In the genomic region with DNA sequence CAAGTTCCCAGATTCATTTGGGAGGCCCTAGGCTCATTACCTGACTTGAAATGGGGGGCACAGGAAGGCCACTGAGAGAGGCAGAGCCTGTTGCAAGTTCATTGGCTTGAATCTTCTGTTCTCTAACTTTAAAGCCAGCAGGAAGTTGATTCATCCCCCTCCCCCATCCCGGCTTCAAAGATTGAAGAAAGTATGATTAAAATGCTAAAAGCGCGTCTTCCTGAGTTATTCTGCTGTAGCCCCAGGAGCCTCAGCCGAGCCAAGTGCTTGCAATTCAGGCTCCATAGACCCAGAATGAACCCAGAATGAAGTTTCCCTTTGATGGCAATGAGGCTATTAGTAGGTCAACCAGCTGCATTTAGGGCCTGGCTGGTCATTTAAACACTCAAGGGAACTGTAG, we compare ENCODE assay signal across 8 cellular contexts. TPM values are rescaled to one million over a fixed set of nuclear protein-coding genes. Genes with fewer than 3 reads are reported as not detected.
DNase-seq lines count a peak whose midpoint lies in the region; ATAC-seq and TF ChIP-seq lines count a peak whose summit lies in the region.

No MANE protein-coding gene starts in this region.

- peaks cover 3% of the 10 kb centered on the region; the same call in 1 of the 2 replicates for H3K36me3 ChIP-seq in OCI-LY1 (ENCODE audit: insufficient read depth, low read length)
- no peaks in the 10 kb centered on the region for H3K36me3 ChIP-seq in lung (ENCODE audit: control insufficient read depth in 2 of 2, insufficient read depth in 2 of 2, low read length in 2 of 2)
- H3K36me3 ChIP-seq in WERI-Rb-1 = no peaks in the 10 kb centered on the region
- no peaks in the 10 kb centered on the region for H3K36me3 ChIP-seq in Caco-2 (ENCODE audit: control insufficient read depth, insufficient read depth, low read length)

- H3K36me3 Mint-ChIP-seq in Caco-2 (ENCODE audit: insufficient read depth, unreplicated experiment) = no peaks in the 10 kb centered on the region

- H4K20me1 ChIP-seq in OCI-LY1 (ENCODE audit: insufficient read depth, low read length) = no peaks in the 10 kb centered on the region

- no peaks in the 10 kb centered on the region for H3K9me2 ChIP-seq in OCI-LY1 (ENCODE audit: low read depth, low read length)

- H3K27me3 Mint-ChIP-seq in Caco-2 (ENCODE audit: insufficient read depth, unreplicated experiment) = no peaks in the 10 kb centered on the region

- peak overlapping the region; percentile 42; the same call in 1 of the 2 replicates for H3K4me2 ChIP-seq in OCI-LY1 (ENCODE audit: low read length)

- POLR2A ChIA-PET in AG04450 (lab: Yijun Ruan, JAX) = interaction anchor here (0.9 kb wide), 1 partner anchor 11 kb away, joined by 3 read pairs; no protein-coding TSS in a partner anchor
- POLR2A ChIA-PET in Caco-2 (lab: Charles Lee) = no interaction called here

- H2AFZ ChIP-seq in OCI-LY1 (ENCODE audit: low read length) = no peak overlapping the region

- ATAC-seq in lung (ENCODE audit: insufficient read depth, low FRiP score) = peak; percentile 31
- no peak for ATAC-seq in GM21576 (IDR thresholded peaks at IDR 0.05; ENCODE audit: unreplicated experiment)
- no peak for ATAC-seq in GM19397 (IDR thresholded peaks at IDR 0.05; ENCODE audit: unreplicated experiment)

- H3K4me3 ChIP-seq in AG04450 (ENCODE audit: low read depth, low read length) (no peak overlapping the region), OCI-LY1 (ENCODE audit: low read depth, low read length, poor library complexity, severe bottlenecking) (no peak overlapping the region), astrocyte of the cerebellum (ENCODE audit: low read depth, low read length) (no peak overlapping the region), lung (no peak overlapping the region), WERI-Rb-1 (ENCODE audit: low read depth, low read length) (no peak overlapping the region), Caco-2 (ENCODE audit: low read depth, low read length) (no peak overlapping the region)

- CTCF ChIA-PET in AG04450 (lab: Charles Lee) (no interaction called here), Caco-2 (lab: Charles Lee) (no interaction called here)

- H3K27me3 ChIP-seq in AG04450 (ENCODE audit: control insufficient read depth, insufficient read depth, low read length) (no peaks in the 10 kb centered on the region), OCI-LY1 (ENCODE audit: insufficient read depth, low read length) (no peaks in the 10 kb centered on the region), lung (ENCODE audit: control insufficient read depth, insufficient read depth) (no peaks in the 10 kb centered on the region), WERI-Rb-1 (ENCODE audit: insufficient read depth, low read depth, severe bottlenecking) (peaks cover 10% of the 10 kb centered on the region), Caco-2 (replicated peaks; ENCODE audit: control insufficient read depth, insufficient read depth, low read length) (no peaks in the 10 kb centered on the region)

- no peak for DNase-seq in AG04450 (ENCODE audit: low read depth, low spot score)
- DNase-seq in astrocyte of the cerebellum (ENCODE audit: low read depth) = peak; percentile 53
- no peak for DNase-seq in lung (ENCODE audit: low spot score)
- DNase-seq in WERI-Rb-1 = no peak
- no peak for DNase-seq in Caco-2

- H3K9me3 ChIP-seq in AG04450 (ENCODE audit: control insufficient read depth, insufficient read depth, low read length) = no peaks in the 10 kb centered on the region
- H3K9me3 ChIP-seq in OCI-LY1 (ENCODE audit: low read length) = no peaks in the 10 kb centered on the region
- H3K9me3 ChIP-seq in lung (ENCODE audit: control insufficient read depth in 2 of 2, insufficient read depth in 1 of 2, low read length in 1 of 2) = no peaks in the 10 kb centered on the region
- H3K9me3 ChIP-seq in WERI-Rb-1 (ENCODE audit: severe bottlenecking) = no peaks in the 10 kb centered on the region
- no peaks in the 10 kb centered on the region for H3K9me3 ChIP-seq in Caco-2

- H3K4me1 ChIP-seq in OCI-LY1 (ENCODE audit: insufficient read depth, low read length, severe bottlenecking) = peaks cover 20% of the 10 kb centered on the region
- H3K4me1 ChIP-seq in lung (ENCODE audit: control insufficient read depth in 2 of 2, insufficient read depth in 2 of 2, low read length in 2 of 2) = peaks cover 5 to 18% of the 10 kb centered on the region in 2 donors
- no peaks in the 10 kb centered on the region for H3K4me1 ChIP-seq in Caco-2

- H3K4me1 Mint-ChIP-seq in Caco-2 (ENCODE audit: low read depth, unreplicated experiment) = no peaks in the 10 kb centered on the region

- in situ Hi-C loops in astrocyte of the cerebellum (cut with HindIII; ENCODE audit: low sequenced_read_pairs) = no loop called here

- no peak overlapping the region for H3K9ac ChIP-seq in OCI-LY1 (ENCODE audit: low read length)

- H3K27ac Mint-ChIP-seq in Caco-2 (ENCODE audit: unreplicated experiment) = no peak overlapping the region

- 13 to 37% methylated on average over 4 of the region's 4 CpGs for WGBS in lung, 2 donors

- intact Hi-C loops in Caco-2 (cut with micrococcal nuclease; ENCODE audit: unreplicated experiment) = no loop called here

- H3K4me3 Mint-ChIP-seq in Caco-2 (ENCODE audit: unreplicated experiment) = no peak overlapping the region

- TF ChIP-seq CTCF in AG04450 (IDR thresholded peaks at IDR 0.05; ENCODE audit: low read depth, low read length) (no peak), OCI-LY1 (IDR thresholded peaks at IDR 0.05; ENCODE audit: low read length) (no peak), astrocyte of the cerebellum (IDR thresholded peaks at IDR 0.05; ENCODE audit: low read depth, low read length, missing control alignments) (no peak), lung (IDR thresholded peaks at IDR 0.05; ENCODE audit: control extremely low read depth, extremely low read depth) (no peak), WERI-Rb-1 (IDR thresholded peaks at IDR 0.05; ENCODE audit: low read depth, low read length) (no peak), Caco-2 (IDR thresholded peaks at IDR 0.05; ENCODE audit: insufficient read depth in 1 of 2, low read depth in 1 of 2, low read length in 1 of 2, severe bottlenecking in 1 of 2, unreplicated experiment in 1 of 2) (no peak)

- H3K27ac ChIP-seq in AG04450 (ENCODE audit: low read depth, low read length) (peak overlapping the region; percentile 65), OCI-LY1 (ENCODE audit: low read depth, low read length, poor library complexity, severe bottlenecking) (peak overlapping the region; percentile 46), lung (ENCODE audit: low read depth in 1 of 2, low read length in 1 of 2) (peak overlapping the region; percentile 46 to 69), WERI-Rb-1 (no peak overlapping the region)

- H3K79me2 ChIP-seq in OCI-LY1 (ENCODE audit: insufficient read depth, low read length) = no peaks in the 10 kb centered on the region

- no TSS peak for BruUV-seq in Caco-2 (replicated peaks; lab: Mats Ljungman, UMichigan)

- H3K9me3 Mint-ChIP-seq in Caco-2 (ENCODE audit: unreplicated experiment) = no peaks in the 10 kb centered on the region

- no peaks in the 10 kb centered on the region for H3F3A ChIP-seq in OCI-LY1 (ENCODE audit: insufficient read depth, low read length)

RNA-seq across cellular contexts. Expression of gene CHST7, which starts 14.7 kb away (rescaled TPM):
- polyA plus RNA-seq in AG04450 (2011; rRNA removed) (2.1 and 2.3 TPM in 2 replicates), lung (1 to 10 TPM; 2.0 to 7.4 TPM)
- 0.97 and 1.3 TPM in 2 replicates for polyA minus RNA-seq in AG04450 (2011; rRNA and poly(A)+ RNA removed)
- total RNA-seq in lung (1 to 10 TPM; 8.3 to 8.5 TPM), Caco-2 (2022) (1.5 and 2.4 TPM in 2 replicates)

RNA-seq across cellular contexts. Expression of gene ZNF674, which starts 43.0 kb away (rescaled TPM):
- polyA plus RNA-seq in AG04450 (2011; rRNA removed) = 4.0 and 4.1 TPM in 2 replicates
- polyA minus RNA-seq in AG04450 (2011; rRNA and poly(A)+ RNA removed) = 12.9 and 14.0 TPM in 2 replicates
- total RNA-seq in lung = 10 to 100 TPM in 1 of 2 donors, 1 to 10 TPM in 1; 4.2 to 11.3 TPM
- 1 to 10 TPM; 1.2 to 1.6 TPM for polyA plus RNA-seq in lung
- 3.7 and 4.6 TPM in 2 replicates for total RNA-seq in Caco-2 (2022)
